21 cellular contexts compared by ENCODE assay signal in the genomic region with DNA sequence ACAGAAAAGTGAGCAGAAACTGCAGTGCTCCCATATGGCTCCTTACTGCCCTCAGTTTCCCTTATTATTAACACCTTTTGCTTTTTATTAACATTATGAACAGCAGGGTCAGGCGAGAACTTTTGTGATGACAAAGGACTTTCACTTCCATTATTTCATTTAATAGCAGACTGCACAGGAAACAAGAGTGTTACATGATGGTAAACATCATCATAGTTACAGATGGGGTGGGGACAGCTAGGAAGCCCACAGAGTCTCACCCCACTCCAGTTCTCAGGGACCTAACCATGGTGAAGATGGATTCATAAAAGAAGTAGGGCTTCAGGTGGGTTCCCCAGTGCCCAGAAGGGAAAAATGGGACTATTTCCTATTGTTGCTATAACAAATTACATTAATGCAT.
"Had no signal": no experiment of that assay in that cellular context is flagged by ENCODE, and none has a peak within 500 bp of the region (broad histone marks: within the 10 kb centered on the region; RNA-seq: fewer than 3 reads in every experiment).

No MANE protein-coding gene starts in this region.

- H3K27me3 ChIP-seq: breast epithelium, heart left ventricle, sigmoid colon, stomach, suprapubic skin, transverse colon had no signal

- H3K27me3 Mint-ChIP-seq: stimulated activated memory B cell treated with anti-CD40 and anti-IgM and Interleukin-4, amounts not matched to agents 10 μg/mL and 1 μg/mL and 100 μg/mL, for 72 hours had no signal

- H3K4me2 ChIP-seq: smooth muscle cell had no signal

- H3K4me3 Mint-ChIP-seq: activated CD4-positive, alpha-beta memory T cell treated with anti-CD3 and anti-CD28 coated beads, Interleukin-2, amount 10 ng/mL, durations not matched to agents 7 days and 5 days; activated CD4-positive, alpha-beta T cell treated with anti-CD3 and anti-CD28 coated beads, Interleukin-2, amount 10 ng/mL, durations not matched to agents 24 days and 14 days; activated naive CD4-positive, alpha-beta T cell treated with anti-CD3 and anti-CD28 coated beads for 36 hours; activated naive CD8-positive, alpha-beta T cell treated with anti-CD3 and anti-CD28 coated beads, Interleukin-2, amount 10 ng/mL, durations not matched to agents 7 days and 5 days; activated T-cell treated with anti-CD3 and anti-CD28 coated beads, Interleukin-2, amount 50 U/mL, for 72 hours; central memory CD8-positive, alpha-beta T cell; stimulated activated memory B cell treated with anti-CD40 and anti-IgM and Interleukin-4, amounts not matched to agents 10 μg/mL and 1 μg/mL and 100 μg/mL, for 72 hours had no signal

- H3K27ac ChIP-seq: breast epithelium, epithelial cell of prostate, heart left ventricle, sigmoid colon, stomach, suprapubic skin, transverse colon had no signal

- H3K36me3 ChIP-seq: breast epithelium, heart left ventricle, sigmoid colon, stomach, suprapubic skin, transverse colon had no signal

- ATAC-seq: activated CD4-positive, CD25-positive, alpha-beta regulatory T cell treated with anti-CD3 and anti-CD28 coated beads, Interleukin-2, amount 50 U/mL, for 24 hours; activated T-cell treated with anti-CD3 and anti-CD28 coated beads, Interleukin-2, amount 50 U/mL, for 72 hours; heart left ventricle; mucosa of descending colon; stimulated activated memory B cell treated with anti-CD40 and anti-IgM and Interleukin-4, amounts not matched to agents 10 μg/mL and 1 μg/mL and 100 μg/mL, for 72 hours had no signal

- H3K9me3 ChIP-seq: breast epithelium, mucosa of descending colon, sigmoid colon, suprapubic skin, transverse colon had no signal

- H3K9me3 Mint-ChIP-seq: central memory CD8-positive, alpha-beta T cell had no signal

- H3K27ac Mint-ChIP-seq: activated CD4-positive, alpha-beta memory T cell treated with anti-CD3 and anti-CD28 coated beads, Interleukin-2, amount 10 ng/mL, durations not matched to agents 7 days and 5 days; activated CD4-positive, alpha-beta T cell treated with anti-CD3 and anti-CD28 coated beads, Interleukin-2, amount 10 ng/mL, durations not matched to agents 24 days and 14 days; activated naive CD4-positive, alpha-beta T cell treated with anti-CD3 and anti-CD28 coated beads for 36 hours; activated naive CD8-positive, alpha-beta T cell treated with anti-CD3 and anti-CD28 coated beads, Interleukin-2, amount 10 ng/mL, durations not matched to agents 7 days and 5 days; activated T-cell treated with anti-CD3 and anti-CD28 coated beads, Interleukin-2, amount 50 U/mL, for 72 hours; stimulated activated memory B cell treated with anti-CD40 and anti-IgM and Interleukin-4, amounts not matched to agents 10 μg/mL and 1 μg/mL and 100 μg/mL, for 72 hours had no signal

- H3K36me3 Mint-ChIP-seq: activated naive CD8-positive, alpha-beta T cell treated with anti-CD3 and anti-CD28 coated beads, Interleukin-2, amount 10 ng/mL, durations not matched to agents 7 days and 5 days; stimulated activated memory B cell treated with anti-CD40 and anti-IgM and Interleukin-4, amounts not matched to agents 10 μg/mL and 1 μg/mL and 100 μg/mL, for 72 hours had no signal

- DNase-seq: activated CD4-positive, alpha-beta memory T cell treated with anti-CD3 and anti-CD28 coated beads, Interleukin-2, amount 10 ng/mL, durations not matched to agents 7 days and 5 days; activated CD4-positive, alpha-beta T cell treated with anti-CD3 and anti-CD28 coated beads, Interleukin-2, amount 10 ng/mL, durations not matched to agents 24 days and 14 days; activated effector memory CD4-positive, alpha-beta T cell treated with Interleukin-2 at 50 U/mL for 16 hours; activated naive CD4-positive, alpha-beta T cell treated with anti-CD3 and anti-CD28 coated beads for 36 hours; activated naive CD8-positive, alpha-beta T cell treated with anti-CD3 and anti-CD28 coated beads, Interleukin-2, amount 10 ng/mL, durations not matched to agents 7 days and 5 days; activated T-cell treated with anti-CD3 and anti-CD28 coated beads, Interleukin-2, amount 50 U/mL, for 72 hours; amniotic stem cell; heart left ventricle; mesenchymal stem cell; mucosa of descending colon; sigmoid colon; stimulated activated CD4-positive, alpha-beta T cell treated with anti-CD3 and anti-CD28 coated beads, Interleukin-15, amount 100 ng/mL, for 24 hours; stomach; transverse colon had no signal

- H3K4me1 ChIP-seq: breast epithelium, suprapubic skin had no signal

- H3K4me3 ChIP-seq: breast epithelium, heart left ventricle, mucosa of descending colon, sigmoid colon, smooth muscle cell, stomach, suprapubic skin, transverse colon had no signal
